5 cellular contexts compared by ENCODE assay signal in the genomic region with DNA sequence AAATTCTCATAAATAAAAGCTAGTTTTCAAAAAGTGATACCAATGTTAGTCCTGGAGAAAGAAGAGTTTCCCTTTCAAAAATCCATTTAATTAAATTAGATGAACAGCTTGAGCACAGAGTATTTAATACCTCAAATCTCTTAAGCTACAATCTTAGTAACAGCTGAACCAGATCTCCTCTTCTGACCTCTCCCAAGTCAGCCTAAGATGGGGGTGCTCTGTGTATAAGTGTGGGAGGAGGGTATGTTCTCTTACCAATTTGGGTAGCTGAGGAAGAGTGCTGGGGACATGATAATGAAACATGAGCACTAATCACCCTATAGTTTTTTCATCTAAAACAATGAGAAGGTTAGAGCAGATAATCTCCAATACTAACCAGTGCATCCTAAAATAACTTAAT.
"Had no signal": no experiment of that assay in that cellular context is flagged by ENCODE, and none has a peak within 500 bp of the region (broad histone marks: within the 10 kb centered on the region; RNA-seq: fewer than 3 reads in every experiment).

No MANE protein-coding gene starts in this region.

- H3K27ac ChIP-seq: HL-60 had no signal

- H3K4me3 ChIP-seq: GM23338 had no signal

- DNase-seq: H9, HCEC 1CT had no signal

- ATAC-seq: GM23338, HepG2 had no signal
